ENCODE assay signal across 6 cellular contexts in the genomic region with DNA sequence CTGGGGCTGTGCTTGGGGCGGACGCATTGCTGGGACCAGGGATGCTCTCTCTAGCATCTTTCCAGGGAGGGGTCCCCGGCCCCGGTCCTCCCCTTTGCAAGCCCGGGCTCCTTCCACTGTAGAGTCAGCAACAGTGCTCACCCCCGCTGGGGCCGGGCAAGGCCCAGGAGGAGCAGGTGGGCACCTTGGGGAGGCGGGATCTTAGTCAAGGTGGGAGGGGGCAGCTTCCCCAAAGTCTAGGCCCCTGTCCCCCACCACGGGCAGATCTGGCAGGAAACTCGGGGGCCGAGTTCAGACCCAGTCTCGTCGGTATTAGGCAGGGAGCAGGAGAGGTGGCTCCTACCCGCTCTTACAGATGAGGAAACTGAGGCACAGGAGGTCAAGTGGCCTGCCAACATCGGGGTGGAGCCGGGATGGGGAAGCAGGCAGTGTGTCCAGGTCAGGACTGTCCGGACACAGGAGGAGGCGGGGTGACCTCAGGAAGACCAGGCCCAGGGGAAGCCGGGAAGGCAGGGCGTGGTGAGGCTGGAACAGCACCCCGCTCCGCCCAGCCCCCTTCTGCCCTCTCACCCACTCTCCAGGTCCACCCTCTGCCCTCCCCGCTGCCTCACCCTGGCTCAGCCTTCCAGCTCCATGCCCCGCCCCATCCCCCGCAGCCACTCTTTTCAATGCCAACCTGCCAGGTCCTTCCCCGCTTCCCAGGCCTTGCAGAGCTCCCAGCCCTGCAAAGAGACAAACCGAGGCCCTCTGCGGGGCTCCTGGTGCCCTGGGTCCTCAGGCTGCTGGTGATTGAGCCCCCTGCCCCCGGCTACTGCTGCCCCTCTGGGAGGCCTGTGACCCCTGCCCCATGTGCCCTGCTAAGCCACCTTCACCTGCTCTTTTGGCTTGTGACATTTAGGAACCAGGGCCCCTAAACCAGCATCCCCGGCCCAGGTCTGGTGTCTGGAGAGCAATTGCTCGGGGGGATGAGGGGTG. TPM values are rescaled to one million over a fixed set of nuclear protein-coding genes. Genes with fewer than 3 reads are reported as not detected.
"Had no signal": no experiment of that assay in that cellular context is flagged by ENCODE, and none has a peak within 500 bp of the region (broad histone marks: within the 10 kb centered on the region; RNA-seq: fewer than 3 reads in every experiment).

No MANE protein-coding gene starts in this region.

RNA-seq across cellular contexts. Expression of a gene that starts 1.8 kb away (rescaled TPM):
- total RNA-seq: kidney epithelial cell, smooth muscle cell had no signal
- polyA plus RNA-seq: naive thymus-derived CD4-positive, alpha-beta T cell; smooth muscle cell had no signal

RNA-seq across cellular contexts. Expression of a gene that starts 30.9 kb away (rescaled TPM):
- total RNA-seq: dermis blood vessel endothelial cell, kidney epithelial cell, lung microvascular endothelial cell, right atrium auricular region, smooth muscle cell had no signal
- polyA plus RNA-seq: smooth muscle cell had no signal
